ENCODE assay signal across 8 cellular contexts in the genomic region with DNA sequence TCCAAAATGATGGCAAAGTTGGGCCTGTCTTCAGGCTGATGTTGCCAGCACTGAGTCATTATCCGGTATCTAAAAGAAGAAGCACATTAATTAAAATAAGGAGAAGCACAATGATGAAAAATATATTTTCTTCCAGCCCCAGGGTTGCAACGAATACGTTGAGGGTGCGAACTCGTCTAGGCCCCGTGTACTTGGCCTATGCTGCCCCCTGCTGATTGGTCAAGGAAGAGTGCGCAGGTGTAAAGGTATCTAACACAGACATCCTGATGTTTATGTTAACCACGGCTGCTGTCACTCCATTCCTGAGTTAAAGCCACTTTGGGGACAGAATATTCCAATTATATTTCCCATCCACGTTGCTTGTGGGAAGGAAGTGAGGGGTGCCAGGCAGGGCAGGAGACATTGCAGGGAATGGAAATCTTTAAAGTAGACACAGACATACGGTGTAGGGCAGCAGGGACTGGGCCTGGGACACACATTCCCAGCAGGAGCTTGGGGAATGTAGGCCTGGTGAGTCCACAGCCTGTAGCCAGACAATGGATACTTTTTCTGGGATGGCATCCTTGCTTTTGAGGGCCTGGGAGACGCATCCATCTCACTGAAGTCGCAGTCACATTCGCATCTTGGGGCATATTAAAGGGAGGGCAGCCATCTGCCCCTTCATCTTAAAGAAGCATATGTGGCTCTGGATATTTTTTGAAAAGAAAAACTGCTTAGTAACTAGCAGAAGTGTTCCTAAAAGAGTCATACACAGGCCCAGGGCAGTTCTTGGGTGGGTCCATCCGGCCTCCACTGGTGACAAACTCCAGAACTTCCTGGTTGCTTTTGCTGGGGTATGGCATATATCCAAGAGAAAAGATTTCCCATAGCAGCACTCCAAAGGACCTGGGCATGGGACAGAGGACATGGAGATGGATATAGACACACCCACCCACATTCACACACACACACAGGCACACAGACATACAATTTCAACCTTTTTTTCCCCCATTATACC.
DNase-seq lines count a peak whose midpoint lies in the region; ATAC-seq and TF ChIP-seq lines count a peak whose summit lies in the region.

No MANE protein-coding gene starts in this region.

- DNase-seq in Calu3 (peak; percentile 84), NCI-H345 treated with DMSO at 0.1 percent for 48 hours (lab: John Stamatoyannopoulos, UW; ENCODE audit: unreplicated experiment) (peak; percentile 71), lower leg skin (ENCODE audit: low spot score in 2 of 2) (peak; percentile 53 to 88)
- DNase-seq in activated CD4-positive, alpha-beta T cell treated with anti-CD3 and anti-CD28 coated beads for 4 hours = peak; percentile 68 to 82
- peak; percentile 47 for DNase-seq in stimulated activated CD8-positive, alpha-beta memory T cell treated with anti-CD3 and anti-CD28 coated beads, Interleukin-12 subunit alpha, Interleukin-12 subunit beta, amount 100 ng/mL, for 4 hours (ENCODE audit: low read depth)

- no peak overlapping the region for H3K4me3 Mint-ChIP-seq in Calu3 (ENCODE audit: low read depth, unreplicated experiment)

- TF ChIP-seq CTCF in Calu3 (IDR thresholded peaks at IDR 0.05; ENCODE audit: unreplicated experiment) (peak; percentile 80), lower leg skin (IDR thresholded peaks at IDR 0.05) (no peak)

- CTCF ChIA-PET in Calu3 (lab: Charles Lee) = no interaction called here

- no TSS peak for BruUV-seq in Calu3 (replicated peaks; lab: Mats Ljungman, UMichigan)

- no peaks in the 10 kb centered on the region for H3K27me3 Mint-ChIP-seq in Calu3 (ENCODE audit: unreplicated experiment)

- ATAC-seq in HG02798 (IDR thresholded peaks at IDR 0.05; ENCODE audit: poor library complexity, unreplicated experiment) (peak; percentile 68), HG03139 (IDR thresholded peaks at IDR 0.05; ENCODE audit: unreplicated experiment) (no peak)

- TF ChIP-seq POLR2A in lower leg skin (IDR thresholded peaks at IDR 0.05) = no peak

- intact Hi-C loops in Calu3 (cut with micrococcal nuclease; ENCODE audit: unreplicated experiment) (loop anchor here (1.0 to 2.0 kb wide), 2 partner anchors 143 to 238 kb away; no protein-coding TSS in a partner anchor), lower leg skin (cut with DNase I; ENCODE audit: low total_unique reads) (loop anchor here (5.0 kb wide), 1 partner anchor 240 kb away; no protein-coding TSS in a partner anchor)

- H3K4me3 ChIP-seq in lower leg skin (ENCODE audit: low read depth, poor library complexity, severe bottlenecking) = no peak overlapping the region

- WGBS in lower leg skin, 2 donors = 30 to 32% methylated on average over 14 of the region's 14 CpGs

- H3K27ac ChIP-seq in cingulate gyrus (ENCODE audit: low read depth, low read length) = peak overlapping the region; percentile 39

- peaks cover 83% of the 10 kb centered on the region for H3K36me3 Mint-ChIP-seq in Calu3 (ENCODE audit: insufficient read depth, unreplicated experiment)

- no peaks in the 10 kb centered on the region for H3K9me3 Mint-ChIP-seq in Calu3 (ENCODE audit: low read depth, unreplicated experiment)

- peak overlapping the region; percentile 32 for H3K27ac Mint-ChIP-seq in Calu3 (ENCODE audit: unreplicated experiment)

- peaks cover 25% of the 10 kb centered on the region for H3K4me1 Mint-ChIP-seq in Calu3 (ENCODE audit: low read depth, unreplicated experiment)
